Comparison of ENCODE assay signal across 1 cellular context in genomic region chr7:150335101-150335773, GRCh38.
TF ChIP-seq lines count a peak whose summit lies in the region.

No MANE protein-coding gene starts in this region.

TF ChIP-seq in H1, 55 proteins besides CTCF, POLR2A, EP300 and RAD21 (continued from another document):
- TF ChIP-seq CHD7 (IDR thresholded peaks at IDR 0.05; ENCODE audit: insufficient replicate concordance, low read length) (no peak), HDAC2 (IDR thresholded peaks at IDR 0.05; ENCODE audit: borderline replicate concordance in 1 of 2, low read depth in 2 of 2, low read length in 2 of 2) (0 out of 4 replicates have a peak, but pooled peaks of 1 of the 2 experiments have one; percentile 13), KDM4A (IDR thresholded peaks at IDR 0.05; ENCODE audit: low read depth, low read length, severe bottlenecking) (no peak), ATF3 (IDR thresholded peaks at IDR 0.05; ENCODE audit: insufficient read depth, low read depth, low read length) (peak; percentile 88), JUND (IDR thresholded peaks at IDR 0.05; ENCODE audit: low read length) (peak; percentile 88), RBBP5 (IDR thresholded peaks at IDR 0.05; ENCODE audit: borderline replicate concordance, low read depth, low read length) (peak; percentile 18; the same call in 1 of the 2 replicates), EGR1 (IDR thresholded peaks at IDR 0.05; ENCODE audit: borderline replicate concordance, low read depth, low read length) (no peak), TAF1 (IDR thresholded peaks at IDR 0.05; ENCODE audit: low read depth, low read length) (no peak), NANOG (IDR thresholded peaks at IDR 0.05; ENCODE audit: insufficient read depth, low read depth, low read length, poor library complexity, severe bottlenecking) (no peak), TEAD4 (IDR thresholded peaks at IDR 0.05; ENCODE audit: low read depth, low read length) (no peak), POLR2AphosphoS5 (IDR thresholded peaks at IDR 0.05; ENCODE audit: low read depth, low read length) (no peak), BACH1 (IDR thresholded peaks at IDR 0.05; ENCODE audit: low read length) (no peak), CREB1 (IDR thresholded peaks at IDR 0.05) (no peak), RNF2 (IDR thresholded peaks at IDR 0.05; ENCODE audit: borderline replicate concordance, low read depth, low read length, missing control alignments, poor library complexity, severe bottlenecking) (no peak), YY1 (IDR thresholded peaks at IDR 0.05; ENCODE audit: low read depth, low read length) (no peak), SUZ12 (IDR thresholded peaks at IDR 0.05; ENCODE audit: low read length) (no peak), CEBPB (IDR thresholded peaks at IDR 0.05; ENCODE audit: low read depth, low read length) (peak; percentile 99), GABPA (IDR thresholded peaks at IDR 0.05; ENCODE audit: borderline replicate concordance, insufficient read depth, low read length) (no peak)
